ENCODE assay signal across 20 cellular contexts in genomic region chr3:62144482-62144881, GRCh38.
"Had no signal": no experiment of that assay in that cellular context is flagged by ENCODE, and none has a peak within 500 bp of the region (broad histone marks: within the 10 kb centered on the region; RNA-seq: fewer than 3 reads in every experiment).

No MANE protein-coding gene starts in this region.

- H3K9me3 ChIP-seq: esophagus muscularis mucosa, prostate gland, tibial nerve had no signal

- H3K4me3 ChIP-seq: esophagus muscularis mucosa, prostate gland, tibial nerve had no signal

- H3K4me1 Mint-ChIP-seq: activated CD4-positive, alpha-beta T cell treated with anti-CD3 and anti-CD28 coated beads, Interleukin-2, amount 10 ng/mL, durations not matched to agents 7 days and 5 days; activated naive CD4-positive, alpha-beta T cell treated with anti-CD3 and anti-CD28 coated beads, Interleukin-2, amount 50 U/mL, for 24 hours had no signal

- H3K4me1 ChIP-seq: prostate gland, tibial nerve had no signal

- H3K4me3 Mint-ChIP-seq: activated CD4-positive, alpha-beta T cell treated with anti-CD3 and anti-CD28 coated beads, Interleukin-2, amount 10 ng/mL, durations not matched to agents 7 days and 5 days; activated CD8-positive, alpha-beta T cell treated with anti-CD3 and anti-CD28 coated beads, Interleukin-2, amount 10 ng/mL, durations not matched to agents 7 days and 5 days; activated naive CD4-positive, alpha-beta T cell treated with anti-CD3 and anti-CD28 coated beads, Interleukin-2, amount 50 U/mL, for 24 hours; brain; natural killer cell treated with Interleukin-12 subunit alpha and Interleukin-12 subunit beta and Interleukin-15 and Interleukin-18, amount 100 ng/mL, for 72 hours; stimulated activated naive CD8-positive, alpha-beta T cell treated with anti-CD3 and anti-CD28 coated beads, Interleukin-15, Interleukin-2, amounts not matched to agents 100 ng/mL and 50 ng/mL, for 24 hours had no signal

- H3K36me3 ChIP-seq: esophagus muscularis mucosa, prostate gland, tibial nerve had no signal

- H3K9me3 Mint-ChIP-seq: activated CD4-positive, alpha-beta T cell treated with anti-CD3 and anti-CD28 coated beads, Interleukin-2, amount 10 ng/mL, durations not matched to agents 7 days and 5 days; brain; natural killer cell treated with Interleukin-12 subunit alpha and Interleukin-12 subunit beta and Interleukin-15 and Interleukin-18, amount 100 ng/mL, for 72 hours had no signal

- H3K27ac Mint-ChIP-seq: activated CD4-positive, alpha-beta T cell treated with anti-CD3 and anti-CD28 coated beads, Interleukin-2, amount 10 ng/mL, durations not matched to agents 7 days and 5 days; activated CD8-positive, alpha-beta T cell treated with anti-CD3 and anti-CD28 coated beads, Interleukin-2, amount 10 ng/mL, durations not matched to agents 7 days and 5 days; activated naive CD4-positive, alpha-beta T cell treated with anti-CD3 and anti-CD28 coated beads, Interleukin-2, amount 50 U/mL, for 24 hours; brain; stimulated activated naive CD8-positive, alpha-beta T cell treated with anti-CD3 and anti-CD28 coated beads, Interleukin-15, Interleukin-2, amounts not matched to agents 100 ng/mL and 50 ng/mL, for 24 hours had no signal

- ATAC-seq: activated CD8-positive, alpha-beta T cell treated with anti-CD3 and anti-CD28 coated beads, Interleukin-2, amount 10 ng/mL, durations not matched to agents 7 days and 5 days; left lobe of liver had no signal

- H3K27ac ChIP-seq: prostate gland, tibial nerve, WERI-Rb-1 had no signal

- H3K27me3 ChIP-seq: esophagus muscularis mucosa, tibial nerve had no signal

- H3K27me3 Mint-ChIP-seq: activated CD4-positive, alpha-beta T cell treated with anti-CD3 and anti-CD28 coated beads, Interleukin-2, amount 10 ng/mL, durations not matched to agents 7 days and 5 days; brain; natural killer cell treated with Interleukin-12 subunit alpha and Interleukin-12 subunit beta and Interleukin-15 and Interleukin-18, amount 100 ng/mL, for 72 hours; stimulated activated naive CD8-positive, alpha-beta T cell treated with anti-CD3 and anti-CD28 coated beads, Interleukin-15, Interleukin-2, amounts not matched to agents 100 ng/mL and 50 ng/mL, for 24 hours had no signal

- H3K36me3 Mint-ChIP-seq: activated naive CD4-positive, alpha-beta T cell treated with anti-CD3 and anti-CD28 coated beads, Interleukin-2, amount 50 U/mL, for 24 hours; natural killer cell treated with Interleukin-12 subunit alpha and Interleukin-12 subunit beta and Interleukin-15 and Interleukin-18, amount 100 ng/mL, for 72 hours had no signal

- DNase-seq: activated CD4-positive, alpha-beta T cell treated with anti-CD3 and anti-CD28 coated beads, Interleukin-2, amount 10 ng/mL, durations not matched to agents 7 days and 5 days; activated CD4-positive, CD25-positive, alpha-beta regulatory T cell treated with anti-CD3 and anti-CD28 coated beads, Interleukin-2, amount 50 U/mL, for 72 hours; activated CD8-positive, alpha-beta T cell treated with anti-CD3 and anti-CD28 coated beads, Interleukin-2, amount 10 ng/mL, durations not matched to agents 7 days and 5 days; activated gamma-delta T cell treated with Interleukin-2 at 50 U/mL for 16 hours; anterior cingulate cortex; central memory CD4-positive, alpha-beta T cell; effector memory CD4-positive, alpha-beta T cell; kidney; mammary epithelial cell; right cardiac atrium; substantia nigra; WERI-Rb-1 had no signal
